Comparison of ENCODE assay signal across 9 cellular contexts in the genomic region with DNA sequence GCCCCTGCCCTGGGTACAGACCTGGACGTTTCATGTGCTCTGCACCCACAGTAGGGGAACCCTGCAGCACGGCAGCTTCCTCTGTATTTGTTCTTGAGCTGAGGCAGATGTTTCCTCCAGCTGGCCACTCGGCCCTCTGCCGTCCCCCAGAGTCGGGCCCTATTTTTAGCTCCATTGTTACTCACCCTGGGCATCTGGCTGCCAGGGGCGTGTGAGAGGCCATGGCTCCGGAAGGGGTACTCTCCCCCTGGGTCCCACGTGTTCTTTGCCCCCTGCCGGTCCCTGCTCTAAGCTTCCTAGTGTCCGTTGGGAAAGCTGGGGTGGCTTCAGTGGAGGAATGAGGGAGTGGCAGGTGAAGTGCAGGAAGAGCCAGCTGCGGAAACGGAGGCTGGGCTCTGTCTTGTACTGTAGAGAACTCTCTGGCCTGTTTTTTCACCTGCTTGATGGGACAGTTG. TPM values are rescaled to one million over a fixed set of nuclear protein-coding genes. Genes with fewer than 3 reads are reported as not detected.
A peak's percentile ranks its signal among the peaks of the same experiment; 100 is the strongest.
DNase-seq lines count a peak whose midpoint lies in the region; ATAC-seq and TF ChIP-seq lines count a peak whose summit lies in the region.
"Had no signal": no experiment of that assay in that cellular context is flagged by ENCODE, and none has a peak within 500 bp of the region (broad histone marks: within the 10 kb centered on the region; RNA-seq: fewer than 3 reads in every experiment).

No MANE protein-coding gene starts in this region.

- H3K27ac ChIP-seq in muscle layer of duodenum (ENCODE audit: low read length) (peak overlapping the region; percentile 70), prostate gland (no peak overlapping the region), breast epithelium (peak overlapping the region in 1 of 2 donors; percentile 13)

- H3K36me3 ChIP-seq in muscle layer of duodenum (ENCODE audit: control insufficient read depth in 1 of 2, insufficient read depth in 2 of 2, low read length in 2 of 2), result no peaks in the 10 kb centered on the region
- H3K36me3 ChIP-seq in prostate gland, result no peaks in the 10 kb centered on the region
- no peaks in the 10 kb centered on the region for H3K36me3 ChIP-seq in breast epithelium

- intact Hi-C loops in prostate gland (cut with DNase I), result no loop called here
- intact Hi-C loops in breast epithelium (cut with DNase I; ENCODE audit: low total_unique reads), result no loop called here

- H3K4me1 ChIP-seq in muscle layer of duodenum (ENCODE audit: control insufficient read depth in 1 of 2, insufficient read depth in 2 of 2, low read length in 2 of 2) (peaks cover 20 to 56% of the 10 kb centered on the region in 2 donors), prostate gland (replicated peaks) (no peaks in the 10 kb centered on the region), breast epithelium (peaks cover 0 to 8% of the 10 kb centered on the region in 2 donors)

- DNase-seq in AG20443 (ENCODE audit: low spot score) (peak; percentile 63), KG1 (lab: John Stamatoyannopoulos, UW) (peak; percentile 37), ecto neural progenitor cell (ENCODE audit: low spot score) (peak; percentile 68), prostate gland (ENCODE audit: low spot score) (no peak), breast epithelium (ENCODE audit: low spot score in 2 of 2) (no peak)
- DNase-seq in stimulated activated CD4-positive, alpha-beta T cell treated with anti-CD3 and anti-CD28 coated beads, Interleukin-2, amount 100 ng/mL, for 48 hours, result no peak
- DNase-seq: activated CD4-positive, alpha-beta T cell treated with anti-CD3 and anti-CD28 coated beads for 48 hours had no signal

- 29% methylated on average over 10 of the region's 12 CpGs for WGBS in prostate gland

- H3K4me3 ChIP-seq in muscle layer of duodenum (ENCODE audit: low read depth in 1 of 2, low read length in 2 of 2) (no peak overlapping the region), prostate gland (no peak overlapping the region), breast epithelium (no peak overlapping the region)

- H3K9me3 ChIP-seq in muscle layer of duodenum (ENCODE audit: control insufficient read depth in 1 of 2, low read length in 2 of 2), result no peaks in the 10 kb centered on the region
- H3K9me3 ChIP-seq in prostate gland, result no peaks in the 10 kb centered on the region
- no peaks in the 10 kb centered on the region for H3K9me3 ChIP-seq in breast epithelium

- no peaks in the 10 kb centered on the region for H3K27me3 ChIP-seq in muscle layer of duodenum (ENCODE audit: low read depth, low read length)
- H3K27me3 ChIP-seq in prostate gland (replicated peaks; ENCODE audit: insufficient read depth), result no peaks in the 10 kb centered on the region
- no peaks in the 10 kb centered on the region for H3K27me3 ChIP-seq in breast epithelium

- TF ChIP-seq POLR2A in prostate gland (IDR thresholded peaks at IDR 0.05), result no peak
- TF ChIP-seq POLR2A in breast epithelium (IDR thresholded peaks at IDR 0.05), result no peak

- TF ChIP-seq CTCF in prostate gland (IDR thresholded peaks at IDR 0.05), result no peak
- no peak for TF ChIP-seq CTCF in breast epithelium (IDR thresholded peaks at IDR 0.05)

- no peak for ATAC-seq in HG03565 (IDR thresholded peaks at IDR 0.05; ENCODE audit: unreplicated experiment)

RNA-seq across cellular contexts. Expression of a gene that starts 30.4 kb away (rescaled TPM):
- total RNA-seq in prostate gland, result 10 to 100 TPM in 1 of 2 donors, 1 to 10 TPM in 1; 6.6 to 12.4 TPM
- total RNA-seq in breast epithelium, result 1 to 10 TPM; 1.9 to 7.5 (median 5.9) TPM

Comparison
In these comparisons a context has a peak if more than half of its experiments do, and no peak if none do; other contexts are left out.
1. DNase-seq: peak in AG20443 (single experiment), KG1 (single experiment) and ecto neural progenitor cell (single experiment); none in prostate gland (single experiment), breast epithelium (0 of 2) and stimulated activated CD4-positive, alpha-beta T cell treated with anti-CD3 and anti-CD28 coated beads, Interleukin-2, amount 100 ng/mL, for 48 hours (0 of 2).